ENCODE assay signal across 10 cellular contexts in the genomic region with DNA sequence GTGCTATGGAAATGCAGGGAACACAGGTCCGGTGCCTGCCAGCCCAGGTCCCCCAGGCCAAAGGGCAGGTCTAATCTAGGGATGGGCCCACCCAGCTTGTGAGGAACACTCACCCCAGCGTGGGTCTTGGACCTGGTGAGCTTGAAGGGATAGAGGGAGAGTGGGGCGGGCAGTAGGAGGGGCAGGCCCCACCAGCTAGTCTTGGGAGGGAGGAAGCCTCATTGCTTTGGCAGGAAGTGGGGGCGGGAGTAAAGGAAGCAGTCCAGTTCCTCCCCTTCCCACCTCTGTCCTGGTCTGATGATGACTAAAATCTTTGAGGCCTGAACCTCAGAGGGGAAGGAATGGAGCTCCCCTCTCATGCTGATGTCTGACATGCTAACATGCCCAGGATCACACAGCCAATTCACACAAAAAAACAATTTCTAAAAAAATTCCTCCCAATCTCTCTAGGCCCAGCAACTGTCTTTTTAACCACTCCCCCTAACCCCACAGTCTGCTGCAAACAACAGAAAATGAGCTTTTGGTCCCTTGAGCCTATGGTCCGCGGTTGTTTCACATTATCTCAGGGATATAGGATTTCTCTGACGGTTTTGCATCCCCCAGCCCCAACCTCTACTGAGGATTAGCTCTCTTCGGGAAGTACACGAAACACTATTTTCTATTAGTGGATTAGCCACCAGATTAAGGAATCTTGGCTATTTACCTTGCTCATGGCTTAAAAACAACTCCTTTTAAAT. TPM values are rescaled to one million over a fixed set of nuclear protein-coding genes. Genes with fewer than 3 reads are reported as not detected.
A peak's percentile ranks its signal among the peaks of the same experiment; 100 is the strongest.
DNase-seq lines count a peak whose midpoint lies in the region; ATAC-seq, FAIRE-seq and TF ChIP-seq lines count a peak whose summit lies in the region.
"Had no signal": no experiment of that assay in that cellular context is flagged by ENCODE, and none has a peak within 500 bp of the region (broad histone marks: within the 10 kb centered on the region; RNA-seq: fewer than 3 reads in every experiment).

No MANE protein-coding gene starts in this region.

- H3K4me1 Mint-ChIP-seq in effector memory CD8-positive, alpha-beta T cell (ENCODE audit: low read depth in 2 of 2) = peaks cover 16 to 27% of the 10 kb centered on the region in 2 donors

- no peaks in the 10 kb centered on the region for H3K27me3 Mint-ChIP-seq in effector memory CD8-positive, alpha-beta T cell
- H3K27me3 Mint-ChIP-seq: IgD-negative memory B cell had no signal

- FAIRE-seq in H54 (lab: Jason Lieb, UNC) = no peak

- TF ChIP-seq CTCF in GM10248 (IDR thresholded peaks at IDR 0.05; ENCODE audit: control extremely low read depth, extremely low read depth, low read depth, missing control alignments) = no peak

- H3K4me3 Mint-ChIP-seq in effector memory CD8-positive, alpha-beta T cell = peak overlapping the region in 1 of 2 donors; percentile 17

- POLR2A ChIA-PET in GM10248 (lab: Yijun Ruan, JAX) = interaction anchor here (0.7 kb wide), 1 partner anchor 442 kb away, joined by 3 read pairs; no protein-coding TSS in a partner anchor

- intact Hi-C loops in posterior vena cava (cut with DNase I) = no loop called here

- no peaks in the 10 kb centered on the region for H3K36me3 Mint-ChIP-seq in effector memory CD8-positive, alpha-beta T cell (ENCODE audit: insufficient read depth)

- peak overlapping the region; percentile 81 to 93 for H3K27ac Mint-ChIP-seq in effector memory CD8-positive, alpha-beta T cell
- H3K27ac Mint-ChIP-seq: IgD-negative memory B cell had no signal

- ATAC-seq in effector memory CD8-positive, alpha-beta T cell (replicated peaks) = no peak

- TF ChIP-seq POLR2A in erythroblast (IDR thresholded peaks at IDR 0.05; ENCODE audit: low read length) (no peak), H54 (IDR thresholded peaks at IDR 0.05; ENCODE audit: low read depth, low read length) (no peak)

- DNase-seq in GM10248 (ENCODE audit: extremely low spot score) = peak; percentile 48
- peak; percentile 70 for DNase-seq in MV-4-11 (lab: John Stamatoyannopoulos, UW)
- DNase-seq in effector memory CD8-positive, alpha-beta T cell = no peak
- DNase-seq in posterior vena cava (ENCODE audit: low spot score) = peak; percentile 80
- no peak for DNase-seq in NCI-H2196 treated with DMSO at 0.1 percent for 48 hours (lab: John Stamatoyannopoulos, UW; ENCODE audit: unreplicated experiment)
- DNase-seq in erythroblast (lab: John Stamatoyannopoulos, UW) = no peak
- no peak for DNase-seq in H54 (ENCODE audit: insufficient read length, low spot score)
- DNase-seq: activated CD8-positive, alpha-beta memory T cell treated with anti-CD3 and anti-CD28 coated beads, Interleukin-2, amount 50 U/mL, for 48 hours; PC-9 had no signal

- H3K9me3 Mint-ChIP-seq in effector memory CD8-positive, alpha-beta T cell = no peaks in the 10 kb centered on the region
- H3K9me3 Mint-ChIP-seq: IgD-negative memory B cell had no signal

- CTCF ChIA-PET in GM10248 (lab: Yijun Ruan, JAX) = interaction anchor here (1.0 to 3.7 kb wide), 11 partner anchors 9 to 68 kb away, joined by 3 to 16 read pairs (median 3); no protein-coding TSS in a partner anchor

RNA-seq across cellular contexts. Expression of a gene that starts 30.7 kb away (rescaled TPM):
- total RNA-seq in posterior vena cava = 10 to 100 TPM; 29.9 to 36.4 TPM

Comparison
In these comparisons a context has a peak if more than half of its experiments do, and no peak if none do; other contexts are left out.
1. DNase-seq: peak in GM10248 (single experiment), MV-4-11 (single experiment) and posterior vena cava (single experiment); none in effector memory CD8-positive, alpha-beta T cell (0 of 3), NCI-H2196 treated with DMSO at 0.1 percent for 48 hours (single experiment), erythroblast (0 of 2) and H54 (single experiment).